ENCODE assay signal across 21 cellular contexts in the genomic region with DNA sequence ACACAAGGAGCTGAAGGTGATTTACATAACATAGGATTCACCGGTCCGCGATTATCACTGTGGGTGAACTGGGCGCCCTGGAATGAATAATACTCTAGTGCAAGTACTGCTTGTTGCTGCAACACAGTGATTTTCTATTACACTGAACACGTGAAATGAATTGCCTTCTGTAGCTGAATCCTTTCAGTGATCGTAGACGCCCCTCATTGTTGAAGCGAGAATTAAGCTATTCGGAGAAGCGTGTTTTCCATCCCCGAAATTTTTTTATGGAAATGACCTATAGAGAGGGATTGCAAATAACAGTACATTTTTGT. TPM values are rescaled to one million over a fixed set of nuclear protein-coding genes. Genes with fewer than 3 reads are reported as not detected.
DNase-seq lines count a peak whose midpoint lies in the region; ATAC-seq, FAIRE-seq and TF ChIP-seq lines count a peak whose summit lies in the region.
"Had no signal": no experiment of that assay in that cellular context is flagged by ENCODE, and none has a peak within 500 bp of the region (broad histone marks: within the 10 kb centered on the region; RNA-seq: fewer than 3 reads in every experiment).

No MANE protein-coding gene starts in this region.

- H3K4me2 ChIP-seq in astrocyte (ENCODE audit: low read length): peak overlapping the region; percentile 89

- peaks cover 5% of the 10 kb centered on the region for H3K4me1 Mint-ChIP-seq in astrocyte (ENCODE audit: low read depth, unreplicated experiment)
- H3K4me1 Mint-ChIP-seq in type B pancreatic cell (ENCODE audit: unreplicated experiment): peaks cover 39% of the 10 kb centered on the region

- H3K9me3 ChIP-seq in astrocyte (ENCODE audit: insufficient read depth, low read depth, low read length): no peaks in the 10 kb centered on the region
- no peaks in the 10 kb centered on the region for H3K9me3 ChIP-seq in iPS-18c (ENCODE audit: control insufficient read depth, insufficient read depth, low read length)
- H3K9me3 ChIP-seq in left lung: no peaks in the 10 kb centered on the region
- H3K9me3 ChIP-seq: Caco-2, thyroid gland had no signal

- intact Hi-C loops in left lung (cut with DNase I): no loop called here

- H3K4me3 Mint-ChIP-seq in astrocyte (ENCODE audit: unreplicated experiment) (no peak overlapping the region), type B pancreatic cell (peak overlapping the region; percentile 96)
- H3K4me3 Mint-ChIP-seq: activated CD8-positive, alpha-beta T cell treated with anti-CD3 and anti-CD28 coated beads, Interleukin-2, amount 10 ng/mL, durations not matched to agents 7 days and 5 days; activated naive CD4-positive, alpha-beta T cell treated with anti-CD3 and anti-CD28 coated beads, Interleukin-2, amount 50 U/mL, for 24 hours; activated T-cell treated with anti-CD3 and anti-CD28 coated beads, Interleukin-2, amount 50 U/mL, for 24 hours had no signal

- H3K4me3 ChIP-seq in HFF-Myc (replicated peaks; ENCODE audit: low read depth, low read length) (peak overlapping the region; percentile 76), astrocyte (ENCODE audit: insufficient read depth, low read depth, low read length) (no peak overlapping the region), iPS-18c (ENCODE audit: insufficient read depth, low read depth, low read length) (peak overlapping the region; percentile 50), left lung (no peak overlapping the region)
- H3K4me3 ChIP-seq: thyroid gland had no signal

- H3K9me3 Mint-ChIP-seq in astrocyte (ENCODE audit: unreplicated experiment) (peaks cover 6% of the 10 kb centered on the region), type B pancreatic cell (no peaks in the 10 kb centered on the region)
- H3K9me3 Mint-ChIP-seq: activated naive CD4-positive, alpha-beta T cell treated with anti-CD3 and anti-CD28 coated beads, Interleukin-2, amount 50 U/mL, for 24 hours had no signal

- ATAC-seq in left lung (no peak), omental fat pad (ENCODE audit: low FRiP score) (no peak)
- ATAC-seq: activated CD8-positive, alpha-beta T cell treated with anti-CD3 and anti-CD28 coated beads, Interleukin-2, amount 10 ng/mL, durations not matched to agents 7 days and 5 days; HepG2; left lobe of liver; PC-3 had no signal

- H3K4me1 ChIP-seq in astrocyte (ENCODE audit: insufficient read depth, low read length) (no peaks in the 10 kb centered on the region), left lung (peaks cover 5 to 14% of the 10 kb centered on the region in 2 donors)
- H3K4me1 ChIP-seq: Caco-2, thyroid gland had no signal

- H3K36me3 ChIP-seq in astrocyte (ENCODE audit: insufficient read depth, low read length): no peaks in the 10 kb centered on the region
- no peaks in the 10 kb centered on the region for H3K36me3 ChIP-seq in left lung
- H3K36me3 ChIP-seq: thyroid gland had no signal

- H3K79me2 ChIP-seq in astrocyte (ENCODE audit: insufficient read depth, low read length): peaks cover 10% of the 10 kb centered on the region

- no peaks in the 10 kb centered on the region for H4K20me1 ChIP-seq in astrocyte (ENCODE audit: insufficient read depth, low read length)

- no peak overlapping the region for H2AFZ ChIP-seq in astrocyte (ENCODE audit: low read depth, low read length)

- H3K9ac ChIP-seq in astrocyte (ENCODE audit: low read length): peak overlapping the region; percentile 18

- no peaks in the 10 kb centered on the region for H3K36me3 Mint-ChIP-seq in astrocyte (ENCODE audit: low read depth, unreplicated experiment)
- peaks cover 13% of the 10 kb centered on the region for H3K36me3 Mint-ChIP-seq in type B pancreatic cell
- H3K36me3 Mint-ChIP-seq: activated naive CD4-positive, alpha-beta T cell treated with anti-CD3 and anti-CD28 coated beads, Interleukin-2, amount 50 U/mL, for 24 hours had no signal

- H3K27ac Mint-ChIP-seq in astrocyte (ENCODE audit: unreplicated experiment) (no peak overlapping the region), type B pancreatic cell (no peak overlapping the region)
- H3K27ac Mint-ChIP-seq: activated CD8-positive, alpha-beta T cell treated with anti-CD3 and anti-CD28 coated beads, Interleukin-2, amount 10 ng/mL, durations not matched to agents 7 days and 5 days; activated naive CD4-positive, alpha-beta T cell treated with anti-CD3 and anti-CD28 coated beads, Interleukin-2, amount 50 U/mL, for 24 hours; activated T-cell treated with anti-CD3 and anti-CD28 coated beads, Interleukin-2, amount 50 U/mL, for 24 hours had no signal

- H3K27me3 ChIP-seq in astrocyte (ENCODE audit: insufficient read depth, low read length) (peaks cover 36% of the 10 kb centered on the region), left lung (peaks cover 54 to 66% of the 10 kb centered on the region in 2 donors)
- H3K27me3 ChIP-seq: thyroid gland had no signal

- H3K27ac ChIP-seq in astrocyte (ENCODE audit: low read depth, low read length) (no peak overlapping the region), left lung (no peak overlapping the region)
- H3K27ac ChIP-seq: thyroid gland had no signal

- no peak for FAIRE-seq in astrocyte (lab: Jason Lieb, UNC)
- FAIRE-seq: HepG2 had no signal

- TF ChIP-seq CTCF in HFF-Myc (IDR thresholded peaks at IDR 0.05; ENCODE audit: low read depth, low read length, missing control alignments) (no peak), astrocyte (IDR thresholded peaks at IDR 0.05; ENCODE audit: insufficient read depth, low read depth, low read length) (no peak), type B pancreatic cell (conservative IDR thresholded peaks at IDR 0.05) (no peak), left lung (IDR thresholded peaks at IDR 0.05) (no peak), omental fat pad (IDR thresholded peaks at IDR 0.05) (no peak)

- H3K27me3 Mint-ChIP-seq in astrocyte (ENCODE audit: low read depth, unreplicated experiment) (peaks cover 31% of the 10 kb centered on the region), type B pancreatic cell (peaks cover 76% of the 10 kb centered on the region)

- DNase-seq in HFF-Myc (ENCODE audit: extremely low read depth, low read depth) (no peak), astrocyte (ENCODE audit: low read depth) (no peak), type B pancreatic cell (ENCODE audit: extremely low spot score, unreplicated experiment) (no peak), NOMO-1 (lab: John Stamatoyannopoulos, UW; ENCODE audit: unreplicated experiment in 2 of 2) (no peak), left lung (no peak), omental fat pad (ENCODE audit: low spot score) (no peak)
- DNase-seq: activated CD8-positive, alpha-beta T cell treated with anti-CD3 and anti-CD28 coated beads, Interleukin-2, amount 10 ng/mL, durations not matched to agents 7 days and 5 days; activated T-cell treated with anti-CD3 and anti-CD28 coated beads, Interleukin-2, amount 50 U/mL, for 24 hours; AML-193; Caco-2; hippocampal formation; NCI-H1436 treated with DMSO at 0.1 percent for 48 hours; NCI-H2171; nucleus accumbens; PC-3; stimulated activated naive CD4-positive, alpha-beta T cell treated with Interleukin-2 at 50 U/mL for 16 hours; thyroid gland had no signal

RNA-seq across cellular contexts. Expression of a gene that starts 2.7 kb away (rescaled TPM):
- total RNA-seq in astrocyte (2.0 and 2.9 TPM in 2 replicates), type B pancreatic cell (ENCODE audit: low replicate concordance) (0.21 and 11.0 TPM in 2 replicates), left lung (under 1 TPM; 0.10 to 0.12 TPM), omental fat pad (1 to 10 TPM in 1 of 4 donors, under 1 TPM in 2, not detected in 1; 0.31 to 2.0 (median 0.37) TPM)
- total RNA-seq: activated CD8-positive, alpha-beta T cell treated with anti-CD3 and anti-CD28 coated beads, Interleukin-2, amount 10 ng/mL, durations not matched to agents 7 days and 5 days; Caco-2; HepG2; left lobe of liver; PC-3 had no signal

Comparison
In these comparisons a context has a peak if more than half of its experiments do, and no peak if none do; other contexts are left out.
1. H3K4me3 ChIP-seq: peak in HFF-Myc (single experiment) and iPS-18c (single experiment); none in astrocyte (single experiment) and left lung (0 of 2).